8 cellular contexts compared by ENCODE assay signal in genomic region chr4:176309046-176309445, GRCh38.
A peak's percentile ranks its signal among the peaks of the same experiment; 100 is the strongest.
DNase-seq lines count a peak whose midpoint lies in the region; ATAC-seq lines count a peak whose summit lies in the region.
"Had no signal": no experiment of that assay in that cellular context is flagged by ENCODE, and none has a peak within 500 bp of the region (broad histone marks: within the 10 kb centered on the region; RNA-seq: fewer than 3 reads in every experiment).

No MANE protein-coding gene starts in this region.

- H3K36me3 Mint-ChIP-seq in memory B cell = no peaks in the 10 kb centered on the region

- ATAC-seq in GM18907 (IDR thresholded peaks at IDR 0.05; ENCODE audit: unreplicated experiment) (peak; percentile 99), GM21515 (IDR thresholded peaks at IDR 0.05; ENCODE audit: unreplicated experiment) (peak; percentile 99), HG03097 (IDR thresholded peaks at IDR 0.05; ENCODE audit: low FRiP score, unreplicated experiment) (peak; percentile 98), memory B cell (ENCODE audit: low read depth) (peak; percentile 82)

- H3K9me3 Mint-ChIP-seq in memory B cell = no peaks in the 10 kb centered on the region

- H3K27me3 Mint-ChIP-seq in memory B cell = peaks cover 11% of the 10 kb centered on the region

- H3K27ac Mint-ChIP-seq in memory B cell = peak overlapping the region; percentile 21

- no peak for DNase-seq in memory B cell (ENCODE audit: low spot score in 2 of 2)
- no peak for DNase-seq in activated gamma-delta T cell (lab: John Stamatoyannopoulos, UW)
- DNase-seq in SIG-M5 (lab: John Stamatoyannopoulos, UW) = no peak
- DNase-seq in SHP77 treated with DMSO at 0.1 percent for 48 hours (lab: John Stamatoyannopoulos, UW) = no peak
- DNase-seq: NCI-H146 had no signal

- H3K4me3 Mint-ChIP-seq in memory B cell = no peak overlapping the region

- peaks cover 13% of the 10 kb centered on the region for H3K4me1 Mint-ChIP-seq in memory B cell
